ENCODE assay signal across 1 cellular context in the genomic region with DNA sequence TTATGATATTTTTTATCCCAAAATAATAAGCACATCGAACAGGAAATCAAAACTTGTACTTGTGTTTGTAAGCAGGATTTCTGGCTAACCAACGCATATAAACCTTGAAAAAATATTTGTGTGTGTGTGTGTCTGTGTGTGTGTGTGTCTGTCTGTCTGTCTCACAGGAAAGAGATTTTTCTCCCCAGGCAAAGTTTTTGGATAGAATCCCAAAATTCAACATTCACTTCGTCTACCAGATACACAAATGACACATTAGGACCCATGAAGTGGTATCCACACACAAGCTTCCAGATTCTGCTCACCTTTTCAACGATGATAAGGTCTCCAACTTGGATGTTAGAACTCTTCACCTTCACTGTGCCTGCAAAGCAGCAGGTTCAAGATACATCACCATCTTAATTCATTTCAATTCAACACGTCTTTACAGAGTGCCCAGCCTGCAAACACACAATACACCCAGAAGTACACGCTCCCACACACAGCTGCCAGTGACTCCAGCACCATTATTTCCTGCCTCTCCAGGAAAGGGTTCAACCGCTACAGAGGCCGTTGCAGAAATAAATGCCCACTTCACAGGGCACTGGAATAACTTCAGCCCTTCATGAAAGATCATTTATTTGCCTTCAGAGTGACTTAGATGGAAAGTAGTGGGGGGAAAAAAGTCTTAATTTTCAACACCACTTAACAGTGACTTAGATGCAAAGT.
TF ChIP-seq lines count a peak whose summit lies in the region.

No MANE protein-coding gene starts in this region.

TF ChIP-seq in GM23338, 12 proteins besides CTCF, POLR2A, EP300 and RAD21 (continued from another document):
- TF ChIP-seq ZNF462 (CRISPR knock-in tag; IDR thresholded peaks at IDR 0.05) = no peak
- no peak for TF ChIP-seq EZH2phosphoT487 (IDR thresholded peaks at IDR 0.05; ENCODE audit: unreplicated experiment)
- no peak for TF ChIP-seq ETS1 (IDR thresholded peaks at IDR 0.05)
